Comparison of ENCODE assay signal across 8 cellular contexts in genomic region chr5:159826351-159827222, GRCh38.
DNase-seq lines count a peak whose midpoint lies in the region; ATAC-seq and TF ChIP-seq lines count a peak whose summit lies in the region.

No MANE protein-coding gene starts in this region.

- H3F3A ChIP-seq in PC-9 (ENCODE audit: insufficient read depth, low read depth) = peaks cover 48% of the 10 kb centered on the region

- ATAC-seq in HG02885 (IDR thresholded peaks at IDR 0.05; ENCODE audit: poor library complexity, unreplicated experiment) = peak; percentile 96
- ATAC-seq in right cardiac atrium = peak; percentile 17 to 58

- H2AFZ ChIP-seq in PC-9 = no peak overlapping the region

- TF ChIP-seq CTCF in PC-9 (conservative IDR thresholded peaks at IDR 0.05) = no peak
- no peak for TF ChIP-seq CTCF in tibial nerve (IDR thresholded peaks at IDR 0.05)
- no peak for TF ChIP-seq CTCF in vagina (IDR thresholded peaks at IDR 0.05)

- no peaks in the 10 kb centered on the region for H3K9me2 ChIP-seq in PC-9 (ENCODE audit: insufficient read depth)

- H3K27ac ChIP-seq in PC-9 (peak overlapping the region; percentile 99), right cardiac atrium (ENCODE audit: low read length) (no peak overlapping the region), tibial nerve (peak overlapping the region in 2 of 4 donors; percentile 28 to 68), vagina (no peak overlapping the region)

- 83% methylated on average over 5 of the region's 5 CpGs for WGBS in right cardiac atrium
- 77 to 78% methylated on average over 5 of the region's 5 CpGs for WGBS in tibial nerve, 2 donors

- CTCF ChIA-PET in PC-9 (lab: Charles Lee) = interaction anchor here (0.6 kb wide), 1 partner anchor 90 kb away, joined by 6 read pairs; no protein-coding TSS in a partner anchor

- intact Hi-C loops in PC-9 (cut with micrococcal nuclease; ENCODE audit: unreplicated experiment) (loop anchor here (1.0 to 5.0 kb wide), 10 partner anchors 24 to 382 kb away; no protein-coding TSS in a partner anchor), right cardiac atrium (cut with DNase I) (no loop called here), vagina (cut with DNase I) (no loop called here)

- TF ChIP-seq EP300 in tibial nerve (IDR thresholded peaks at IDR 0.05) = no peak

- H3K27me3 ChIP-seq in PC-9 (ENCODE audit: insufficient read depth, low read depth) (no peaks in the 10 kb centered on the region), right cardiac atrium (ENCODE audit: control insufficient read depth, insufficient read depth) (no peaks in the 10 kb centered on the region), tibial nerve (no peaks in the 10 kb centered on the region), vagina (no peaks in the 10 kb centered on the region)

- no peaks in the 10 kb centered on the region for H3K79me2 ChIP-seq in PC-9 (ENCODE audit: low read depth)

- H3K4me3 ChIP-seq in PC-9 (no peak overlapping the region), right cardiac atrium (ENCODE audit: low read length) (no peak overlapping the region), tibial nerve (no peak overlapping the region), vagina (no peak overlapping the region)

- peak overlapping the region; percentile 71 for H3K4me2 ChIP-seq in PC-9

- DNase-seq in NCI-H510A treated with DMSO at 0.1 percent for 48 hours (lab: John Stamatoyannopoulos, UW) (peak; percentile 21), NCI-H510A (lab: John Stamatoyannopoulos, UW) (no peak), PC-9 (peak; percentile 84 to 99), right cardiac atrium (no peak), tibial nerve (ENCODE audit: low spot score in 2 of 2) (no peak), NCI-H82 treated with DMSO at 0.1 percent for 48 hours (lab: John Stamatoyannopoulos, UW; ENCODE audit: unreplicated experiment) (no peak), vagina (ENCODE audit: extremely low spot score in 2 of 2) (no peak)

- TSS peak; percentile 36 for BruUV-seq in PC-9 (replicated peaks; lab: Mats Ljungman, UMichigan)

- H3K4me1 ChIP-seq in PC-9 (replicated peaks; ENCODE audit: insufficient read depth) (peaks cover 64% of the 10 kb centered on the region), right cardiac atrium (ENCODE audit: control insufficient read depth, insufficient read depth, low read length) (no peaks in the 10 kb centered on the region), tibial nerve (peaks cover 0 to 22% (median 1%) of the 10 kb centered on the region in 4 donors), vagina (peaks cover 9% of the 10 kb centered on the region)

- TF ChIP-seq POLR2A in tibial nerve (IDR thresholded peaks at IDR 0.05) (no peak), vagina (IDR thresholded peaks at IDR 0.05) (no peak)

- H3K36me3 ChIP-seq in PC-9 (ENCODE audit: low read depth) (no peaks in the 10 kb centered on the region), tibial nerve (no peaks in the 10 kb centered on the region), vagina (no peaks in the 10 kb centered on the region)

- POLR2A ChIA-PET in PC-9 (lab: Charles Lee; ENCODE audit: unreplicated experiment) = no interaction called here

- H4K20me1 ChIP-seq in PC-9 (ENCODE audit: insufficient read depth) = no peaks in the 10 kb centered on the region

- no peaks in the 10 kb centered on the region for H3K9me3 ChIP-seq in PC-9 (ENCODE audit: insufficient read depth, low read depth)
- H3K9me3 ChIP-seq in right cardiac atrium (ENCODE audit: control insufficient read depth, low read length) = no peaks in the 10 kb centered on the region
- no peaks in the 10 kb centered on the region for H3K9me3 ChIP-seq in tibial nerve
- H3K9me3 ChIP-seq in vagina = no peaks in the 10 kb centered on the region

Comparison
In these comparisons a context has a peak if more than half of its experiments do, and no peak if none do; other contexts are left out.
1. DNase-seq: peak in NCI-H510A treated with DMSO at 0.1 percent for 48 hours (single experiment) and PC-9 (2 of 2); none in NCI-H510A (single experiment), right cardiac atrium (0 of 3), tibial nerve (0 of 2), NCI-H82 treated with DMSO at 0.1 percent for 48 hours (single experiment) and vagina (0 of 2).